In the genomic region with DNA sequence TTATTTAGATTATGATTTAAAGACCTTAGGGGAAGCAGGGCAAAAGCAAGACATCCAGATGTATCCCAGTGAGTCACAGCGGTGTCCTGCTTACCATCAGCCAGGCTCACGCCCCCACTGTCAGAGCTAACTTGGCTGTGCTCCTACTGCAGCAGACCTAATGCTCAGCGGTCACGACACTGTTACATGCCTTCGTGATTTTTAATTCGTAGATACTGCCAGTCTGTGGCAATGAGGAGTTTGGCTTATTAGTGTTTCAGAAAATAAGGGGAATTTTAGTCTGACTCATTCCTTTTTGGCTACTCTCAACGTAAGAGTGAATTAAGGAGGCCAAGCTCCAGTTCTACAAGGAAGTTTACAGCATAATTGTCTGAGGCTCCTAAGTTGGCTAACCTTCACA, we compare ENCODE assay signal across 1 cellular context.
TF ChIP-seq lines count a peak whose summit lies in the region.

No MANE protein-coding gene starts in this region.

TF ChIP-seq in GM12878, 131 proteins besides CTCF, POLR2A, EP300 and RAD21 (continued from another document and continues in another):
- TF ChIP-seq, protein P1, sequence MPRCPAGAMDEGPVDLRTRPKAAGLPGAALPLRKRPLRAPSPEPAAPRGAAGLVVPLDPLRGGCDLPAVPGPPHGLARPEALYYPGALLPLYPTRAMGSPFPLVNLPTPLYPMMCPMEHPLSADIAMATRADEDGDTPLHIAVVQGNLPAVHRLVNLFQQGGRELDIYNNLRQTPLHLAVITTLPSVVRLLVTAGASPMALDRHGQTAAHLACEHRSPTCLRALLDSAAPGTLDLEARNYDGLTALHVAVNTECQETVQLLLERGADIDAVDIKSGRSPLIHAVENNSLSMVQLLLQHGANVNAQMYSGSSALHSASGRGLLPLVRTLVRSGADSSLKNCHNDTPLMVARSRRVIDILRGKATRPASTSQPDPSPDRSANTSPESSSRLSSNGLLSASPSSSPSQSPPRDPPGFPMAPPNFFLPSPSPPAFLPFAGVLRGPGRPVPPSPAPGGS (IDR thresholded peaks at IDR 0.05; ENCODE audit: borderline replicate concordance, insufficient read depth, low read depth, low read length, poor library complexity, severe bottlenecking) = no peak
- TF ChIP-seq PRDM15 (CRISPR knock-in tag; IDR thresholded peaks at IDR 0.05) (no peak), EED (IDR thresholded peaks at IDR 0.05; ENCODE audit: low read depth) (no peak), SRF (IDR thresholded peaks at IDR 0.05; ENCODE audit: low read depth in 2 of 2, low read length in 2 of 2) (no peak), BCLAF1 (IDR thresholded peaks at IDR 0.05) (no peak), FOXM1 (IDR thresholded peaks at IDR 0.05; ENCODE audit: low read depth, low read length) (no peak), E2F8 (IDR thresholded peaks at IDR 0.05; ENCODE audit: low read depth, partially characterized antibody) (no peak), IKZF1 (conservative IDR thresholded peaks at IDR 0.05) (peak; percentile 29; the same call in 1 of the 2 replicates), STAT3 (IDR thresholded peaks at IDR 0.05; ENCODE audit: low read depth, low read length) (no peak), ZNF384 (IDR thresholded peaks at IDR 0.05; ENCODE audit: borderline replicate concordance, low read depth, low read length) (no peak), SIN3A (IDR thresholded peaks at IDR 0.05; ENCODE audit: low read depth, low read length) (no peak), USF1 (IDR thresholded peaks at IDR 0.05; ENCODE audit: borderline replicate concordance, extremely low read length, insufficient read depth, low read depth, low read length) (no peak), SP1 (IDR thresholded peaks at IDR 0.05; ENCODE audit: low read depth, low read length) (no peak), ZNF24 (IDR thresholded peaks at IDR 0.05) (0 out of 2 replicates have a peak, but pooled peaks have one; percentile 7), USF2 (IDR thresholded peaks at IDR 0.05; ENCODE audit: borderline replicate concordance, low read depth, low read length) (no peak), ZBTB4 (CRISPR knock-in tag; IDR thresholded peaks at IDR 0.05) (no peak), SMAD1 (IDR thresholded peaks at IDR 0.05; ENCODE audit: low read depth, partially characterized antibody) (no peak), BACH1 (IDR thresholded peaks at IDR 0.05; ENCODE audit: borderline replicate concordance) (no peak), STAT1 (conservative IDR thresholded peaks at IDR 0.05) (no peak), RELA (IDR thresholded peaks at IDR 0.05; ENCODE audit: borderline replicate concordance, partially characterized antibody) (no peak), CBX3 (IDR thresholded peaks at IDR 0.05; ENCODE audit: borderline replicate concordance, low read depth) (no peak), POLR2AphosphoS5 (IDR thresholded peaks at IDR 0.05; ENCODE audit: low read length) (no peak), E2F4 (IDR thresholded peaks at IDR 0.05; ENCODE audit: low read depth, low read length) (no peak), HDAC6 (IDR thresholded peaks at IDR 0.05; ENCODE audit: unreplicated experiment) (no peak), NFIC (IDR thresholded peaks at IDR 0.05; ENCODE audit: low read depth, low read length) (no peak), MTA2 (IDR thresholded peaks at IDR 0.05; ENCODE audit: low read depth) (peak; percentile 40; the same call in 1 of the 2 replicates), ZNF622 (IDR thresholded peaks at IDR 0.05) (no peak), ZNF274 (IDR thresholded peaks at IDR 0.05; ENCODE audit: insufficient read depth, insufficient read length) (no peak), YBX1 (IDR thresholded peaks at IDR 0.05) (no peak), LARP7 (IDR thresholded peaks at IDR 0.05) (no peak), NR2F1 (conservative IDR thresholded peaks at IDR 0.05) (no peak), TCF12 (IDR thresholded peaks at IDR 0.05; ENCODE audit: low read depth, low read length) (no peak)
- TF ChIP-seq, protein P2, sequence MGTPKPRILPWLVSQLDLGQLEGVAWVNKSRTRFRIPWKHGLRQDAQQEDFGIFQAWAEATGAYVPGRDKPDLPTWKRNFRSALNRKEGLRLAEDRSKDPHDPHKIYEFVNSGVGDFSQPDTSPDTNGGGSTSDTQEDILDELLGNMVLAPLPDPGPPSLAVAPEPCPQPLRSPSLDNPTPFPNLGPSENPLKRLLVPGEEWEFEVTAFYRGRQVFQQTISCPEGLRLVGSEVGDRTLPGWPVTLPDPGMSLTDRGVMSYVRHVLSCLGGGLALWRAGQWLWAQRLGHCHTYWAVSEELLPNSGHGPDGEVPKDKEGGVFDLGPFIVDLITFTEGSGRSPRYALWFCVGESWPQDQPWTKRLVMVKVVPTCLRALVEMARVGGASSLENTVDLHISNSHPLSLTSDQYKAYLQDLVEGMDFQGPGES (IDR thresholded peaks at IDR 0.05) = no peak
- TF ChIP-seq, protein P3, sequence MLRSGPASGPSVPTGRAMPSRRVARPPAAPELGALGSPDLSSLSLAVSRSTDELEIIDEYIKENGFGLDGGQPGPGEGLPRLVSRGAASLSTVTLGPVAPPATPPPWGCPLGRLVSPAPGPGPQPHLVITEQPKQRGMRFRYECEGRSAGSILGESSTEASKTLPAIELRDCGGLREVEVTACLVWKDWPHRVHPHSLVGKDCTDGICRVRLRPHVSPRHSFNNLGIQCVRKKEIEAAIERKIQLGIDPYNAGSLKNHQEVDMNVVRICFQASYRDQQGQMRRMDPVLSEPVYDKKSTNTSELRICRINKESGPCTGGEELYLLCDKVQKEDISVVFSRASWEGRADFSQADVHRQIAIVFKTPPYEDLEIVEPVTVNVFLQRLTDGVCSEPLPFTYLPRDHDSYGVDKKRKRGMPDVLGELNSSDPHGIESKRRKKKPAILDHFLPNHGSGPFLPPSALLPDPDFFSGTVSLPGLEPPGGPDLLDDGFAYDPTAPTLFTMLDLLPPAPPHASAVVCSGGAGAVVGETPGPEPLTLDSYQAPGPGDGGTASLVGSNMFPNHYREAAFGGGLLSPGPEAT (IDR thresholded peaks at IDR 0.05; ENCODE audit: low read depth) = 0 out of 2 replicates have a peak, but pooled peaks have one; percentile 31
